Comparison of ENCODE assay signal across 20 cellular contexts in the genomic region with DNA sequence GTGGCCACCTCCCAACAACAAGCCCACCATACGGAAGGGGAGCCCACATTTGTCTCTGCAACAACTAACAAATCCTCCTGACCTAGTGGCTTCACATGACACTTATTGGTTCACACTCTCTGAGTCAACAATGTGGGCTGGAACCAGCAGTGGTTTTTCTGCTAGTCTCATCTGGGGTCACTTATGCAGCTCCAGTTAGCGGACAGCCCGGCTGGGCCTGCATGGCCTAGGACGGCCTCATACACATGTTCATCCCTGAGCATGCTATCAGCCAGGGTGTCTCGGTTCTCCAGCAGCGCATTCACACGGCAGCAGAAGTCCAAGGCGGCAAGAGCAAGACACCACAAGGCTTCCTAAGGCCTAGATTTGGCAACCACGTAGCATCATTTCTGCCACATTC.
"Had no signal": no experiment of that assay in that cellular context is flagged by ENCODE, and none has a peak within 500 bp of the region (broad histone marks: within the 10 kb centered on the region; RNA-seq: fewer than 3 reads in every experiment).

No MANE protein-coding gene starts in this region.

- DNase-seq: activated CD4-positive, alpha-beta T cell treated with anti-CD3 and anti-CD28 coated beads for 4 hours; activated naive CD4-positive, alpha-beta T cell treated with anti-CD3 and anti-CD28 coated beads for 36 hours; activated naive CD8-positive, alpha-beta T cell treated with anti-CD3 and anti-CD28 coated beads, Interleukin-2, amount 50 U/mL, for 24 hours; activated T-cell treated with anti-CD3 and anti-CD28 coated beads for 4 hours; aorta; cerebellar nuclear complex; dermis blood vessel endothelial cell; effector memory CD8-positive, alpha-beta T cell; naive B cell; pancreas; retina; stimulated activated CD4-positive, alpha-beta T cell treated with anti-CD3 and anti-CD28 coated beads, Interleukin-2, amount 100 ng/mL, for 48 hours; stimulated activated naive CD4-positive, alpha-beta T cell treated with Interleukin-2 at 50 U/mL for 16 hours; substantia nigra; T-helper 2 cell; transverse colon had no signal

- H3K27ac Mint-ChIP-seq: activated naive CD4-positive, alpha-beta T cell treated with anti-CD3 and anti-CD28 coated beads for 36 hours; activated T-helper 2 cell treated with anti-CD3 and anti-CD28 coated beads, Interferon-gamma antibody, Interleukin-2, Interleukin-4, amounts not matched to agents 10 μg/mL and 5 μg/mL and 100 μg/mL, durations not matched to agents 14 hours and 24 hours and 36 hours; effector memory CD8-positive, alpha-beta T cell; WTC11 had no signal

- H3K4me1 Mint-ChIP-seq: activated naive CD8-positive, alpha-beta T cell treated with anti-CD3 and anti-CD28 coated beads, Interleukin-2, amount 50 U/mL, for 24 hours had no signal

- H3K4me3 Mint-ChIP-seq: activated naive CD4-positive, alpha-beta T cell treated with anti-CD3 and anti-CD28 coated beads for 36 hours; activated naive CD8-positive, alpha-beta T cell treated with anti-CD3 and anti-CD28 coated beads, Interleukin-2, amount 50 U/mL, for 24 hours; effector memory CD8-positive, alpha-beta T cell; WTC11 had no signal

- H3K9me3 ChIP-seq: breast epithelium, pancreas, transverse colon had no signal

- ATAC-seq: activated naive CD8-positive, alpha-beta T cell treated with anti-CD3 and anti-CD28 coated beads, Interleukin-2, amount 50 U/mL, for 24 hours; effector memory CD8-positive, alpha-beta T cell; pancreas; WTC11 had no signal

- H3K27ac ChIP-seq: breast epithelium, epithelial cell of prostate, pancreas, transverse colon had no signal

- H3K36me3 Mint-ChIP-seq: naive B cell, WTC11 had no signal

- H3K36me3 ChIP-seq: breast epithelium, pancreas, transverse colon had no signal

- H3K27me3 ChIP-seq: breast epithelium, pancreas, transverse colon had no signal

- H3K4me1 ChIP-seq: breast epithelium, pancreas had no signal

- H3K4me3 ChIP-seq: breast epithelium, pancreas, transverse colon had no signal

- H3K9me3 Mint-ChIP-seq: activated naive CD4-positive, alpha-beta T cell treated with anti-CD3 and anti-CD28 coated beads for 36 hours; activated naive CD8-positive, alpha-beta T cell treated with anti-CD3 and anti-CD28 coated beads, Interleukin-2, amount 50 U/mL, for 24 hours; activated T-helper 2 cell treated with anti-CD3 and anti-CD28 coated beads, Interferon-gamma antibody, Interleukin-2, Interleukin-4, amounts not matched to agents 10 μg/mL and 5 μg/mL and 100 μg/mL, durations not matched to agents 14 hours and 24 hours and 36 hours; effector memory CD8-positive, alpha-beta T cell; naive B cell; WTC11 had no signal
